8 cellular contexts compared by ENCODE assay signal in genomic region chr19:4815426-4816387, GRCh38. TPM values are rescaled to one million over a fixed set of nuclear protein-coding genes. Genes with fewer than 3 reads are reported as not detected.
A peak's percentile ranks its signal among the peaks of the same experiment; 100 is the strongest.
DNase-seq lines count a peak whose midpoint lies in the region; ATAC-seq lines count a peak whose summit lies in the region.

No MANE protein-coding gene starts in this region.

- DNase-seq in CMK (ENCODE audit: low read depth) (peak; percentile 86), HT-29 (ENCODE audit: low spot score) (peak; percentile 84), NOMO-1 (lab: John Stamatoyannopoulos, UW; ENCODE audit: unreplicated experiment in 2 of 2) (peak; percentile 91 to 94), lung microvascular endothelial cell (ENCODE audit: low read depth in 2 of 2) (peak; percentile 94)
- peak; percentile 36 to 45 for DNase-seq in activated CD8-positive, alpha-beta memory T cell treated with anti-CD3 and anti-CD28 coated beads for 1 hour (ENCODE audit: extremely low read depth in 1 of 2, low read depth in 1 of 2)
- DNase-seq in effector CD4-positive, alpha-beta T cell, result peak; percentile 73
- peak; percentile 51 to 62 (median 61) for DNase-seq in stimulated activated CD4-positive, alpha-beta T cell treated with anti-CD3 and anti-CD28 coated beads, TNF-alpha, amount 100 ng/mL, for 4 hours (ENCODE audit: low read depth in 3 of 3)

- ATAC-seq in HG03432 (IDR thresholded peaks at IDR 0.05; ENCODE audit: unreplicated experiment), result no peak

RNA-seq across cellular contexts. Expression of gene TICAM1, which starts 15.8 kb away (rescaled TPM):
- total RNA-seq in HT-29 (2014; rRNA removed; shearing (Covaris generic)), result 3.9 and 4.0 TPM in 2 replicates
- total RNA-seq in lung microvascular endothelial cell, result 2.0 and 2.8 TPM in 2 replicates

RNA-seq across cellular contexts. Expression of gene FEM1A, which starts 24.2 kb away (rescaled TPM):
- total RNA-seq in HT-29 (2014; rRNA removed; shearing (Covaris generic)), result 17.8 and 22.2 TPM in 2 replicates
- 10.0 and 17.3 TPM in 2 replicates for total RNA-seq in lung microvascular endothelial cell

RNA-seq across cellular contexts. Expression of gene PLIN3, which starts 51.8 kb away (rescaled TPM):
- total RNA-seq in HT-29 (2014; rRNA removed; shearing (Covaris generic)), result 69.6 and 70.9 TPM in 2 replicates
- total RNA-seq in lung microvascular endothelial cell, result 44.0 and 70.2 TPM in 2 replicates

Comparison
In these comparisons a context has a peak if more than half of its experiments do, and no peak if none do; other contexts are left out.
1. DNase-seq: peak in every context shown above with its lines; median percentile 94 in lung microvascular endothelial cell; 92 in NOMO-1; 86 in CMK; 84 in HT-29; 73 in effector CD4-positive, alpha-beta T cell; 61 in stimulated activated CD4-positive, alpha-beta T cell treated with anti-CD3 and anti-CD28 coated beads, TNF-alpha, amount 100 ng/mL, for 4 hours; 40 in activated CD8-positive, alpha-beta memory T cell treated with anti-CD3 and anti-CD28 coated beads for 1 hour.